8 cellular contexts compared by ENCODE assay signal in genomic region chr11:27700351-27701261, GRCh38. TPM values are rescaled to one million over a fixed set of nuclear protein-coding genes. Genes with fewer than 3 reads are reported as not detected.
A peak's percentile ranks its signal among the peaks of the same experiment; 100 is the strongest.
DNase-seq lines count a peak whose midpoint lies in the region; ATAC-seq, FAIRE-seq and TF ChIP-seq lines count a peak whose summit lies in the region.

BDNF (minus strand) TSS chr11:27700455; CDS start chr11:27658564, 41,891 bp downstream.

- H3F3A ChIP-seq in GM23248 (ENCODE audit: insufficient read depth), result peaks cover 54% of the 10 kb centered on the region

- peaks cover 22% of the 10 kb centered on the region for H3K23me2 ChIP-seq in H1 (ENCODE audit: low read depth, low read length)

- TF ChIP-seq POLR2A in H1 (IDR thresholded peaks at IDR 0.05; ENCODE audit: control extremely low read depth in 1 of 2, low read depth in 2 of 2, low read length in 2 of 2), result no peak

- H3K4me2 ChIP-seq in GM23248 (ENCODE audit: unreplicated experiment) (peak within 1 kb of the TSS; percentile 89), H1 (ENCODE audit: insufficient read depth in 1 of 2, low read depth in 2 of 2, low read length in 2 of 2) (peak within 1 kb of the TSS; percentile 91 to 95)

- 0 out of 2 replicates have a peak within 1 kb of the TSS, but pooled peaks have one; percentile 6 for H2BK20ac ChIP-seq in H1 (ENCODE audit: low read length)

- peak; percentile 61 for DNase-seq in D341Med (ENCODE audit: low spot score)
- peak; percentile 71 for DNase-seq in GM23248
- DNase-seq in RWPE2 (ENCODE audit: low spot score), result peak; percentile 49
- DNase-seq in H1 (ENCODE audit: low read depth in 1 of 2, low spot score in 2 of 2), result peak in 1 of 2 experiments; percentile 73
- peak in 1 of 3 donors; percentile 35 for DNase-seq in mucosa of descending colon
- DNase-seq in cerebellar nuclear complex (lab: John Stamatoyannopoulos, UW), result no peak
- no peak for DNase-seq in superior temporal gyrus (ENCODE audit: extremely low spot score)
- DNase-seq in NCI-H1694 treated with DMSO at 0.1 percent for 48 hours (lab: John Stamatoyannopoulos, UW), result no peak

- WGBS in GM23248 (ENCODE audit: low coverage in 1 of 2, low lambda C conversion rate in 2 of 2, missing lambda C conversion rate in 2 of 2), 2 experiments, result 1% methylated on average over 24 to 77 of the region's 91 CpGs
- 1% methylated on average over 33 of the region's 91 CpGs; no CpG with 5 or more reads in 1 of the 2 experiments for WGBS in H1 (ENCODE audit: extremely low coverage in 1 of 2, insufficient coverage in 1 of 2, insufficient read length in 1 of 2, insufficient replicate concordance in 2 of 2, low coverage in 1 of 2, low lambda C conversion rate in 2 of 2, missing lambda C conversion rate in 1 of 2), 2 experiments

- no peak within 1 kb of the TSS for H3K14ac ChIP-seq in H1 (ENCODE audit: insufficient read length)

- H3K18ac ChIP-seq in H1 (ENCODE audit: extremely low read depth, low read length), result peak within 1 kb of the TSS; percentile 80; the same call in 1 of the 2 replicates

- H3K4ac ChIP-seq in H1 (replicated peaks; ENCODE audit: insufficient read length, low read depth, low read length), result peak within 1 kb of the TSS; percentile 53

- H3K23ac ChIP-seq in H1 (ENCODE audit: insufficient read length), result no peak within 1 kb of the TSS

- TF ChIP-seq CTCF in RWPE2 (IDR thresholded peaks at IDR 0.05; ENCODE audit: poor library complexity, severe bottlenecking) (no peak), H1 (IDR thresholded peaks at IDR 0.05; ENCODE audit: control extremely low read depth in 1 of 3, insufficient read depth in 1 of 3, low read depth in 1 of 3, low read length in 3 of 3) (no peak), mucosa of descending colon (IDR thresholded peaks at IDR 0.05) (no peak)

- H4K91ac ChIP-seq in H1 (replicated peaks; ENCODE audit: insufficient read length, low read length), result peak within 1 kb of the TSS; percentile 35

- ATAC-seq in RWPE2 (ENCODE audit: low read depth) (peak; percentile 57), mucosa of descending colon (peak; percentile 60)

- no peak for TF ChIP-seq EP300 in H1 (IDR thresholded peaks at IDR 0.05; ENCODE audit: borderline replicate concordance in 1 of 2, low read depth in 2 of 2, low read length in 2 of 2)

- H3K9me2 ChIP-seq in GM23248 (ENCODE audit: insufficient read depth), result no peaks in the 10 kb centered on the region

- no peak within 1 kb of the TSS; the same call in 1 of the 2 replicates for H2BK12ac ChIP-seq in H1 (ENCODE audit: low read depth, low read length)

- peak within 1 kb of the TSS; percentile 81 for H3K9ac ChIP-seq in GM23248
- peak within 1 kb of the TSS; percentile 46 to 65 (median 48); a peak in 6 of 7 replicates for H3K9ac ChIP-seq in H1 (replicated peaks in 1 of 4; ENCODE audit: extremely low read depth in 1 of 4, low read depth in 3 of 4, low read length in 3 of 4)

- peak within 1 kb of the TSS; percentile 17; the same call in 1 of the 2 replicates for H2BK5ac ChIP-seq in H1 (ENCODE audit: low read depth, low read length)

- H3K27me3 ChIP-seq in GM23248 (replicated peaks; ENCODE audit: insufficient read depth) (no peaks in the 10 kb centered on the region), RWPE2 (ENCODE audit: insufficient read depth, poor library complexity, severe bottlenecking) (no peaks in the 10 kb centered on the region), H1 (replicated peaks in 1 of 4; ENCODE audit: control insufficient read depth in 3 of 4, extremely low read depth in 1 of 4, insufficient read depth in 3 of 4, low read length in 3 of 4) (peaks cover 8 to 28% (median 20%) of the 10 kb centered on the region in 4 experiments)

- POLR2A ChIA-PET in H1 (lab: Charles Lee; ENCODE audit: partially characterized antibody), result interaction anchor here (0.7 to 9.1 kb wide), 12 partner anchors 10 to 407 kb away, joined by 3 to 191 read pairs (median 6); partner anchors contain the start of genes KIF18A, LIN7C and METTL15

- peak within 1 kb of the TSS; percentile 79 for H2AFZ ChIP-seq in GM23248
- peak within 1 kb of the TSS; percentile 45; the same call in 1 of the 2 replicates for H2AFZ ChIP-seq in H1 (ENCODE audit: low read length)

- no peak within 1 kb of the TSS for H2AK5ac ChIP-seq in H1 (ENCODE audit: low read depth, low read length)

- H3K4me3 ChIP-seq in GM23248, result peak within 1 kb of the TSS; percentile 92
- H3K4me3 ChIP-seq in RWPE2 (ENCODE audit: severe bottlenecking), result peak within 1 kb of the TSS; percentile 90
- H3K4me3 ChIP-seq in H1 (ENCODE audit: extremely low read depth in 1 of 4, insufficient read depth in 2 of 4, low read depth in 3 of 4, low read length in 4 of 4), result peak within 1 kb of the TSS; percentile 61 to 95 (median 83)
- H3K4me3 ChIP-seq in mucosa of descending colon, result peak within 1 kb of the TSS; percentile 11

- H3K36me3 ChIP-seq in GM23248 (ENCODE audit: low read depth) (no peaks in the 10 kb centered on the region), RWPE2 (ENCODE audit: low read depth) (no peaks in the 10 kb centered on the region), H1 (ENCODE audit: control insufficient read depth in 2 of 4, insufficient read depth in 4 of 4, low read length in 3 of 4) (no peaks in the 10 kb centered on the region), mucosa of descending colon (ENCODE audit: low read depth) (no peaks in the 10 kb centered on the region)

- peaks cover 52% of the 10 kb centered on the region for H3K79me2 ChIP-seq in GM23248 (ENCODE audit: insufficient read depth)
- peaks cover 0 to 18% of the 10 kb centered on the region in 2 experiments; a peak in 2 of 4 replicates for H3K79me2 ChIP-seq in H1 (ENCODE audit: control insufficient read depth in 1 of 2, insufficient read depth in 2 of 2, low read length in 2 of 2)

- TF ChIP-seq RAD21 in H1 (IDR thresholded peaks at IDR 0.05 in 1 of 2, conservative IDR thresholded peaks at IDR 0.05 in 1 of 2; ENCODE audit: low read depth in 2 of 2, low read length in 2 of 2), result no peak

- H4K5ac ChIP-seq in H1 (ENCODE audit: insufficient read length, low read depth, low read length), result no peak within 1 kb of the TSS

- H3K27ac ChIP-seq in GM23248, result peak within 1 kb of the TSS; percentile 48
- peak within 1 kb of the TSS; percentile 10 for H3K27ac ChIP-seq in RWPE2 (ENCODE audit: poor library complexity, severe bottlenecking)
- no peak within 1 kb of the TSS for H3K27ac ChIP-seq in H1 (ENCODE audit: low read depth, low read length)

- H3K9me3 ChIP-seq in GM23248 (ENCODE audit: low read depth), result no peaks in the 10 kb centered on the region
- no peaks in the 10 kb centered on the region for H3K9me3 ChIP-seq in RWPE2 (ENCODE audit: severe bottlenecking)
- H3K9me3 ChIP-seq in H1 (ENCODE audit: insufficient read depth in 2 of 2, low read depth in 1 of 2, low read length in 1 of 2), result no peaks in the 10 kb centered on the region
- H3K9me3 ChIP-seq in mucosa of descending colon, result no peaks in the 10 kb centered on the region

- in situ Hi-C loops in GM23248 (cut with MboI), result loop anchor here (10.0 to 25.0 kb wide), 4 partner anchors 412 to 1462 kb away; partner anchors contain the start of genes KIF18A and METTL15

- no peaks in the 10 kb centered on the region for H3K79me1 ChIP-seq in H1 (ENCODE audit: low read depth, low read length)

- CTCF ChIA-PET in H1 (lab: Charles Lee; ENCODE audit: partially characterized antibody), result interaction anchor here (0.8 to 9.1 kb wide), 17 partner anchors 8 to 1629 kb away, joined by 3 to 223 read pairs (median 6); no protein-coding TSS in a partner anchor

- H3K56ac ChIP-seq in H1 (replicated peaks; ENCODE audit: insufficient read length, low read depth, low read length), result peak within 1 kb of the TSS; percentile 24

- peak within 1 kb of the TSS; percentile 12; the same call in 1 of the 2 replicates for H2BK15ac ChIP-seq in H1 (ENCODE audit: low read length)

- intact Hi-C loops in mucosa of descending colon (cut with DNase I, micrococcal nuclease), result no loop called here

- no peak within 1 kb of the TSS for H2BK120ac ChIP-seq in H1 (replicated peaks; ENCODE audit: low read depth, low read length)

- peaks cover 29% of the 10 kb centered on the region for H3K4me1 ChIP-seq in GM23248 (ENCODE audit: insufficient read depth)
- peaks cover 8% of the 10 kb centered on the region for H3K4me1 ChIP-seq in RWPE2 (ENCODE audit: insufficient read depth, poor library complexity, severe bottlenecking)
- H3K4me1 ChIP-seq in H1 (replicated peaks in 1 of 4; ENCODE audit: control insufficient read depth in 3 of 4, insufficient read depth in 4 of 4, low read length in 3 of 4), result peaks cover 1 to 15% (median 3%) of the 10 kb centered on the region in 4 experiments; a peak in 4 of 7 replicates
- H3K4me1 ChIP-seq in mucosa of descending colon (ENCODE audit: low read depth), result peaks cover 9% of the 10 kb centered on the region

- H4K8ac ChIP-seq in H1 (ENCODE audit: extremely low read depth, insufficient read depth, low read length), result no peak within 1 kb of the TSS

- no peaks in the 10 kb centered on the region for H4K20me1 ChIP-seq in GM23248 (ENCODE audit: insufficient read depth)
- no peaks in the 10 kb centered on the region for H4K20me1 ChIP-seq in H1 (replicated peaks in 1 of 2; ENCODE audit: control insufficient read depth in 1 of 2, insufficient read depth in 2 of 2, low read length in 2 of 2)

- no peak for FAIRE-seq in H1 (lab: Jason Lieb, UNC)

TF ChIP-seq in H1, 55 proteins besides CTCF, POLR2A, EP300 and RAD21 (continues in another document):
- TF ChIP-seq CBX5 (IDR thresholded peaks at IDR 0.05; ENCODE audit: low read depth, low read length) (no peak), SP1 (IDR thresholded peaks at IDR 0.05; ENCODE audit: low read depth, low read length) (no peak), TEAD4 (IDR thresholded peaks at IDR 0.05; ENCODE audit: low read depth, low read length) (no peak), RBBP5 (IDR thresholded peaks at IDR 0.05; ENCODE audit: borderline replicate concordance, low read depth, low read length) (peak; percentile 53; the same call in 1 of the 2 replicates)

RNA-seq across cellular contexts. Expression of gene BDNF, which starts in this region (rescaled TPM):
- total RNA-seq in GM23248 (2014; rRNA removed; shearing (Covaris generic)), result 63.6 and 64.1 TPM in 2 replicates
- polyA plus RNA-seq in GM23248 (2016; fragmentation: Nextera tagmentation; extraction: Ambion mirVana), result 58.1 and 59.7 TPM in 2 replicates
- total RNA-seq in H1 (2021; fragmentation: NEBNext Ultra II Directional; extraction: Animal tissue kit (Norgen Biotek cat#: 25700)), result 5.4 and 6.0 TPM in 2 replicates
- polyA plus RNA-seq in H1 (2011; rRNA removed), result 1.5 and 2.4 TPM in 2 replicates
- polyA plus RNA-seq in H1 (2011; cell fraction: cytosol; rRNA removed), result 2.4 TPM
- polyA plus RNA-seq in H1 (2011; cell fraction: nucleus; rRNA removed), result 2.4 TPM
- polyA plus RNA-seq in H1 (2012, experiment 1 of 2), result 3.5 to 5.7 TPM (median 4.2 TPM) in 4 replicates
- polyA plus RNA-seq in H1 (2012, experiment 2 of 2), result 1.4 TPM
- 4.3 TPM for polyA plus RNA-seq in H1 (2013, experiment 1 of 2)
- polyA plus RNA-seq in H1 (2013, experiment 2 of 2), result 4.9 TPM
- polyA minus RNA-seq in H1 (2011; rRNA and poly(A)+ RNA removed), result 4.7 and 5.4 TPM in 2 replicates
- 3.2 TPM for polyA minus RNA-seq in H1 (2011; cell fraction: cytosol; rRNA and poly(A)+ RNA removed)
- 7.3 TPM for polyA minus RNA-seq in H1 (2011; cell fraction: nucleus; rRNA and poly(A)+ RNA removed)
- total RNA-seq in mucosa of descending colon, result under 1 TPM in 2 of 3 donors, not detected in 1; 0.25 to 0.31 TPM

Comparison
In these comparisons a context has a peak if more than half of its experiments do, and no peak if none do; other contexts are left out.
1. Peak in ATAC-seq and H3K4me3 ChIP-seq in mucosa of descending colon; RNA of the gene not detected or under 1 TPM.
2. DNase-seq: peak in D341Med (single experiment), GM23248 (single experiment) and RWPE2 (single experiment); none in cerebellar nuclear complex (0 of 2), superior temporal gyrus (single experiment) and NCI-H1694 treated with DMSO at 0.1 percent for 48 hours (single experiment).
3. H3K4me3 ChIP-seq: peak in every context shown above with its lines; median percentile 92 in GM23248; 90 in RWPE2; 83 in H1; 11 in mucosa of descending colon.